ENCODE assay signal across 18 cellular contexts in the genomic region with DNA sequence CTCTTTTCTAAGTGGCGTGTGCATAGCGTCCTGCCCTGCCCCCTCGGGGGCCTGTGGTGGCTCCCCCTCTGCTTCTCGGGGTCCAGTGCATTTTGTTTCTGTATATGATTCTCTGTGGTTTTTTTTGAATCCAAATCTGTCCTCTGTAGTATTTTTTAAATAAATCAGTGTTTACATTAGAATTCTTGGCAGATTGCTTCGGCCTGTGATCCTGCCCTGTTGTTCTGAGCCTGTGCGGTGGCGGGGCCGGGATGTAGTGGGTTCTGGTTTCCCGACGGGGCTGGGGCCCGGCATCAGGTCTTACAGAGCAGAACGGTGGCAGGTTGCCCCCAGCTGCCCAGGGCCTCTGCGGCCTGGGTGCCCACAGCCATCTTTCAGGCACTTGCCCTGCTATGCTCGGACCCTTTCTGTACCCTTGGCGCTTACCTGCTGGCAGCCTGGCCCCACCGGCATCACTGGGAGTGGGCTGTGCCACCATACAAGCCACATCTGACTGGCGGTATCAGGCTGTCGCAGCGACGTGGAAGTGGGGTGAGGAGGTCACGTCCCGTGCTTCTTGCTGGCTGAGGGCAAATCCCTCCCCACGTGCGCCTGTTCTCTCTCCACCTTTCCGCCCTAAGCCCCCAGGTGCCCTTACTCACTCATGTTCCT. TPM values are rescaled to one million over a fixed set of nuclear protein-coding genes. Genes with fewer than 3 reads are reported as not detected.
DNase-seq lines count a peak whose midpoint lies in the region; ATAC-seq and TF ChIP-seq lines count a peak whose summit lies in the region.
"Had no signal": no experiment of that assay in that cellular context is flagged by ENCODE, and none has a peak within 500 bp of the region (broad histone marks: within the 10 kb centered on the region; RNA-seq: fewer than 3 reads in every experiment).

No MANE protein-coding gene starts in this region.

- H3K4me3 ChIP-seq in AG04450 (ENCODE audit: low read depth, low read length) (no peak overlapping the region), neural progenitor cell (no peak overlapping the region)
- H3K4me3 ChIP-seq: GM12878 had no signal

- peak overlapping the region; percentile 21 for H3K27ac Mint-ChIP-seq in T-helper 17 cell
- H3K27ac Mint-ChIP-seq in endothelial cell (ENCODE audit: unreplicated experiment) = no peak overlapping the region
- H3K27ac Mint-ChIP-seq in neural progenitor cell = peak overlapping the region; percentile 94

- H3K27me3 ChIP-seq in AG04450 (ENCODE audit: control insufficient read depth, insufficient read depth, low read length) = no peaks in the 10 kb centered on the region
- no peaks in the 10 kb centered on the region for H3K27me3 ChIP-seq in neural progenitor cell

- no peak overlapping the region for H2AFZ ChIP-seq in neural progenitor cell (replicated peaks)

- H3K27me3 Mint-ChIP-seq in T-helper 17 cell = no peaks in the 10 kb centered on the region
- H3K27me3 Mint-ChIP-seq in endothelial cell (ENCODE audit: unreplicated experiment) = peaks cover 12% of the 10 kb centered on the region
- H3K27me3 Mint-ChIP-seq in neural progenitor cell (ENCODE audit: insufficient read depth, low read depth) = peaks cover 9% of the 10 kb centered on the region

- no peak overlapping the region for H3K9ac ChIP-seq in neural progenitor cell

- H3K27ac ChIP-seq in AG04450 (ENCODE audit: low read depth, low read length) = peak overlapping the region; percentile 31
- no peak overlapping the region for H3K27ac ChIP-seq in neural progenitor cell
- H3K27ac ChIP-seq: C4-2B had no signal

- H3K9me3 ChIP-seq in AG04450 (ENCODE audit: control insufficient read depth, insufficient read depth, low read length) = no peaks in the 10 kb centered on the region; the same call in 1 of the 2 replicates
- no peaks in the 10 kb centered on the region for H3K9me3 ChIP-seq in T-helper 17 cell (ENCODE audit: control insufficient read depth, low read length, poor library complexity, severe bottlenecking)
- no peaks in the 10 kb centered on the region for H3K9me3 ChIP-seq in neural progenitor cell (ENCODE audit: low read depth)

- peaks cover 14% of the 10 kb centered on the region for H3F3A ChIP-seq in neural progenitor cell (ENCODE audit: low read depth)

- H3K79me2 ChIP-seq in neural progenitor cell (ENCODE audit: low read depth) = no peaks in the 10 kb centered on the region

- H3K9me3 Mint-ChIP-seq in endothelial cell (ENCODE audit: unreplicated experiment) = no peaks in the 10 kb centered on the region
- no peaks in the 10 kb centered on the region for H3K9me3 Mint-ChIP-seq in neural progenitor cell

- H3K4me2 ChIP-seq in neural progenitor cell = no peak overlapping the region

- POLR2A ChIA-PET in AG04450 (lab: Yijun Ruan, JAX) = interaction anchor here (0.7 kb wide), 1 partner anchor 34 kb away, joined by 4 read pairs; no protein-coding TSS in a partner anchor

- CTCF ChIA-PET in AG04450 (lab: Charles Lee) = interaction anchor here (1.7 to 2.0 kb wide), 3 partner anchors 21 to 187 kb away, joined by 5 to 10 read pairs (median 7); no protein-coding TSS in a partner anchor

- H3K4me1 Mint-ChIP-seq in T-helper 17 cell = no peaks in the 10 kb centered on the region
- H3K4me1 Mint-ChIP-seq in endothelial cell (ENCODE audit: unreplicated experiment) = no peaks in the 10 kb centered on the region
- peaks cover 21% of the 10 kb centered on the region for H3K4me1 Mint-ChIP-seq in neural progenitor cell

- no peak for DNase-seq in AG04450 (ENCODE audit: low read depth, low spot score)
- no peak for DNase-seq in T-helper 17 cell
- DNase-seq in endothelial cell (ENCODE audit: low spot score) = no peak
- DNase-seq in neural progenitor cell (ENCODE audit: low spot score) = no peak
- no peak for DNase-seq in mesenteric fat pad (ENCODE audit: low spot score)
- DNase-seq in activated naive CD4-positive, alpha-beta T cell (lab: John Stamatoyannopoulos, UW) = no peak
- no peak for DNase-seq in retina
- DNase-seq: DMS 273 treated with DMSO at 0.1 percent for 48 hours, GDM1, NCI-H1417, NCI-H187 treated with DMSO at 0.1 percent for 48 hours, NCI-H69, SIG-M5 had no signal

- no peaks in the 10 kb centered on the region for H3K4me1 ChIP-seq in neural progenitor cell

- H3K4me3 Mint-ChIP-seq in T-helper 17 cell (no peak overlapping the region), endothelial cell (ENCODE audit: unreplicated experiment) (peak overlapping the region; percentile 69), neural progenitor cell (no peak overlapping the region)

- H3K36me3 ChIP-seq in neural progenitor cell = no peaks in the 10 kb centered on the region

- ATAC-seq in T-helper 17 cell = no peak
- ATAC-seq: GM12878 had no signal

- TF ChIP-seq CTCF in AG04450 (IDR thresholded peaks at IDR 0.05; ENCODE audit: low read depth, low read length) (no peak), endothelial cell (IDR thresholded peaks at IDR 0.05; ENCODE audit: unreplicated experiment) (no peak), neural progenitor cell (IDR thresholded peaks at IDR 0.05) (no peak)

- H3K36me3 Mint-ChIP-seq in T-helper 17 cell (ENCODE audit: low read depth) (peaks cover 4% of the 10 kb centered on the region), endothelial cell (ENCODE audit: low read depth, unreplicated experiment) (peaks cover 31% of the 10 kb centered on the region), neural progenitor cell (peaks cover 21% of the 10 kb centered on the region)

- peaks cover 67% of the 10 kb centered on the region for H4K20me1 ChIP-seq in neural progenitor cell (ENCODE audit: low read depth)

RNA-seq across cellular contexts. Expression of a gene that starts 9.0 kb away (rescaled TPM):
- polyA plus RNA-seq in AG04450 (2011; rRNA removed) = not detected in 2 replicates
- not detected in 2 replicates for polyA minus RNA-seq in AG04450 (2011; rRNA and poly(A)+ RNA removed)
- total RNA-seq in T-helper 17 cell (not detected), endothelial cell (ENCODE audit: unreplicated experiment) (not detected), neural progenitor cell (ENCODE audit: low replicate concordance) (not detected in 2 replicates), mesenteric fat pad (not detected)
- total RNA-seq: A673, GM12878, H4, HT1080 had no signal
- polyA plus RNA-seq: GM12878 had no signal

RNA-seq across cellular contexts. Expression of a gene that starts 51.4 kb away (rescaled TPM):
- polyA plus RNA-seq in AG04450 (2011; rRNA removed) = 2.2 and 3.2 TPM in 2 replicates
- 1.2 and 2.3 TPM in 2 replicates for polyA minus RNA-seq in AG04450 (2011; rRNA and poly(A)+ RNA removed)
- total RNA-seq in T-helper 17 cell = not detected
- 0.33 TPM for total RNA-seq in endothelial cell (ENCODE audit: unreplicated experiment)
- 1.8 and 7.2 TPM in 2 replicates for total RNA-seq in neural progenitor cell (ENCODE audit: low replicate concordance)
- total RNA-seq in mesenteric fat pad = not detected

RNA-seq across cellular contexts. Expression of a gene that starts 52.6 kb away (rescaled TPM):
- polyA plus RNA-seq in AG04450 (2011; rRNA removed) = 37.5 and 51.3 TPM in 2 replicates
- 81.5 and 92.0 TPM in 2 replicates for polyA minus RNA-seq in AG04450 (2011; rRNA and poly(A)+ RNA removed)
- total RNA-seq in T-helper 17 cell (10 to 100 TPM; 34.9 to 35.8 TPM), endothelial cell (ENCODE audit: unreplicated experiment) (121 TPM), neural progenitor cell (ENCODE audit: low replicate concordance) (38.4 and 74.0 TPM in 2 replicates), mesenteric fat pad (92.4 TPM)
